In the genomic region with DNA sequence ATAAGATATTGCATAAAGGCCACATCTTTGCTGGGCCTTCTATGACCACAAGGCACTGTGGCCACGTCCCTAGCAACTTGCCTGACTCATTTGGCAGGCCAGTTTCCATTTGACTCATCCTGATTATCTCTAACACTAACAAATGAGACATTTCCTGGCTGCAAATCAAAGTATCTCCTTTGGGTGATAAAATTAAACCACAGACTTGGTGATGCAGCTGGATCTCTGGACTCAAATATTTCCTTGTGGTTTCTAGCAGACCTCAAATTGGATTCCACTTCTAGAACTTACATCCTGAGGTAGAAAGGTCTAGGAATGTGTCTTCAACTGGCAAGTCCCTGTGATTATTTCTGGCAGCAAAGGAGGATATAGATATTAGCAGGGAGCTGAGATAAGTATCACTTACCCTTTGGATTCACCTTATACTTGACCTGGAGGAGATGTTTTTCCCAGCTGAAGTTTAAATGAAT, we compare ENCODE assay signal across 10 cellular contexts.
DNase-seq lines count a peak whose midpoint lies in the region; ATAC-seq and TF ChIP-seq lines count a peak whose summit lies in the region.
"Had no signal": no experiment of that assay in that cellular context is flagged by ENCODE, and none has a peak within 500 bp of the region (broad histone marks: within the 10 kb centered on the region; RNA-seq: fewer than 3 reads in every experiment).

No MANE protein-coding gene starts in this region.

- intact Hi-C loops in sciatic nerve (cut with DNase I) = no loop called here

- TF ChIP-seq CTCF in astrocyte of the cerebellum (IDR thresholded peaks at IDR 0.05; ENCODE audit: low read depth, low read length, missing control alignments) = no peak
- TF ChIP-seq CTCF in progenitor cell of endocrine pancreas (IDR thresholded peaks at IDR 0.05; ENCODE audit: unreplicated experiment) = no peak

- DNase-seq in astrocyte of the cerebellum (ENCODE audit: low read depth) (peak; percentile 99), sciatic nerve (ENCODE audit: low spot score) (no peak), progenitor cell of endocrine pancreas (ENCODE audit: low spot score, unreplicated experiment) (no peak), GM19240 (ENCODE audit: insufficient read length, low spot score) (no peak), NCI-H1092 treated with DMSO at 0.1 percent for 48 hours (lab: John Stamatoyannopoulos, UW) (no peak)
- DNase-seq in activated CD4-positive, alpha-beta T cell treated with anti-CD3 and anti-CD28 coated beads for 48 hours = no peak
- DNase-seq: dermis blood vessel endothelial cell, Kasumi-1 had no signal

- in situ Hi-C loops in astrocyte of the cerebellum (cut with HindIII; ENCODE audit: low sequenced_read_pairs) = no loop called here

- H3K36me3 Mint-ChIP-seq in progenitor cell of endocrine pancreas (ENCODE audit: insufficient read depth) = no peaks in the 10 kb centered on the region

- no peak overlapping the region for H3K4me3 Mint-ChIP-seq in progenitor cell of endocrine pancreas (ENCODE audit: low read depth)

- H3K4me1 Mint-ChIP-seq in progenitor cell of endocrine pancreas (ENCODE audit: low read depth) = no peaks in the 10 kb centered on the region

- H3K27ac Mint-ChIP-seq in progenitor cell of endocrine pancreas = no peak overlapping the region

- no peaks in the 10 kb centered on the region for H3K27me3 Mint-ChIP-seq in progenitor cell of endocrine pancreas

- H3K9me3 Mint-ChIP-seq in progenitor cell of endocrine pancreas (ENCODE audit: low read depth) = no peaks in the 10 kb centered on the region

- no peak overlapping the region for H3K4me3 ChIP-seq in astrocyte of the cerebellum (ENCODE audit: low read depth, low read length)

- ATAC-seq in GM19395 (IDR thresholded peaks at IDR 0.05; ENCODE audit: unreplicated experiment) (peak; percentile 77), HG03457 (IDR thresholded peaks at IDR 0.05; ENCODE audit: unreplicated experiment) (peak; percentile 80), sciatic nerve (peak; percentile 98)
